In the genomic region with DNA sequence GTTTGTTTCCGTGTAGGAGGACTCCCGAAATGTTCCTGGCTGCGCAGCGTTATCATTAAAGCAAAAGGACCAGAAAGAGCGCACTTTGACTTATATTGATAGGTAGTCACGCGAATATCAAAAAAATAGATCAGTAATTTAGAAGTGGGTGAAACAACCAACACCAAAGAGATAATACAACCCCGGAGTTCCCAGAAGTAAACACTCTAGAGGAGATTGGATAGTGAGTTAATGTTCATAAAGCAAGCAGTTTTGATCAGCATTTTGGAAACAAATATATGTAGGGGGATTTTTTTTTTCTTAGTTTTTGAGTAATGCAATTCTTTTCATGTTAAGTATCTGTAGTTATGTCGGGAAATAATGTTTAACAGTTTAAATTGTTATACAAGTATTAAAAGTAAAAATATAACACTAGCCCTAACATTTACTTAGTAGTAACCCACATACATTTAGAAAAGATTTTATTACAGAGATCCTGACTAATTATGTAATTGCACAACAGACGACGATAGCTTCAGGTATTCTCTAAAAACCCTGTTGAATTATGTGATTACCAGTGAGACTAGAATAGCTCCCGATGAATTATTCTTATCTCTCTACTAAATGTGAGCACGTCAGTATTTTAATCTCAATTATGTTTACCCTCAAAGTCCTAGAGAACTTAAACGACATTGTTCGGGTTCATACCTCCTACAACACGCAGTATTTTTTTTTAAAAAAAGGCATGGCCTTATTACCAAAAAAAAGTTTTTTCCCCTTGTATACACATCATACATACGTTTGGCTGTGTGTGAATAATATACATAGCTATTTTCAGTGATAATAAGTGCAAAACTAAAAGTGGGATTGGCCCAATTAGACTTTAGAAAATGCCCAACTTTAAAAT, we compare ENCODE assay signal across 8 cellular contexts. TPM values are rescaled to one million over a fixed set of nuclear protein-coding genes. Genes with fewer than 3 reads are reported as not detected.
A peak's percentile ranks its signal among the peaks of the same experiment; 100 is the strongest.
DNase-seq lines count a peak whose midpoint lies in the region; ATAC-seq and TF ChIP-seq lines count a peak whose summit lies in the region.

No MANE protein-coding gene starts in this region.

- H4K20me1 ChIP-seq in fibroblast of lung (ENCODE audit: control insufficient read depth, extremely low read depth, insufficient read depth, low read length) = no peaks in the 10 kb centered on the region

- peaks cover 12% of the 10 kb centered on the region for H3K27me3 Mint-ChIP-seq in Caco-2 (ENCODE audit: insufficient read depth, unreplicated experiment)

- H3K9me3 ChIP-seq in Caco-2 (no peaks in the 10 kb centered on the region), SJCRH30 (replicated peaks) (no peaks in the 10 kb centered on the region), fibroblast of lung (ENCODE audit: control insufficient read depth, insufficient read depth, low read depth, low read length) (no peaks in the 10 kb centered on the region), ovary (no peaks in the 10 kb centered on the region)

- ATAC-seq in HG02642 (IDR thresholded peaks at IDR 0.05; ENCODE audit: poor library complexity, unreplicated experiment) = peak; percentile 9
- ATAC-seq in HG03108 (IDR thresholded peaks at IDR 0.05; ENCODE audit: unreplicated experiment) = no peak

- TF ChIP-seq POLR2A in ovary (IDR thresholded peaks at IDR 0.05) = no peak

- CTCF ChIA-PET in Caco-2 (lab: Charles Lee) = no interaction called here

- no peaks in the 10 kb centered on the region for H3K9me3 Mint-ChIP-seq in Caco-2 (ENCODE audit: unreplicated experiment)

- POLR2A ChIA-PET in Caco-2 (lab: Charles Lee) = no interaction called here

- 21 to 27% (median 25%) methylated on average over 17 of the region's 17 CpGs for WGBS in ovary, 3 donors

- H3K27ac Mint-ChIP-seq in Caco-2 (ENCODE audit: unreplicated experiment) = no peak overlapping the region

- H3K4me3 ChIP-seq in Caco-2 (ENCODE audit: low read depth, low read length) (peak overlapping the region; percentile 52), SJCRH30 (peak overlapping the region; percentile 65), fibroblast of lung (replicated peaks in 1 of 4; ENCODE audit: control extremely low read depth in 1 of 4, insufficient read depth in 1 of 4, low read depth in 3 of 4, low read length in 4 of 4) (peak overlapping the region; percentile 42 to 76 (median 66)), ovary (peak overlapping the region; percentile 68)

- H3K4me1 ChIP-seq in Caco-2 (no peaks in the 10 kb centered on the region), SJCRH30 (peaks cover 29% of the 10 kb centered on the region), fibroblast of lung (ENCODE audit: control insufficient read depth, extremely low read depth, insufficient read depth, low read length) (peaks cover 7% of the 10 kb centered on the region), ovary (ENCODE audit: insufficient read depth) (no peaks in the 10 kb centered on the region)

- H3K9ac ChIP-seq in fibroblast of lung (ENCODE audit: insufficient read depth, low read length) = peak overlapping the region; percentile 79

- intact Hi-C loops in Caco-2 (cut with micrococcal nuclease; ENCODE audit: unreplicated experiment) = no loop called here
- intact Hi-C loops in ovary (cut with DNase I) = no loop called here

- H3K36me3 ChIP-seq in Caco-2 (ENCODE audit: control insufficient read depth, insufficient read depth, low read length) (no peaks in the 10 kb centered on the region), SJCRH30 (no peaks in the 10 kb centered on the region), fibroblast of lung (ENCODE audit: control insufficient read depth, insufficient read depth, low read length) (no peaks in the 10 kb centered on the region), ovary (no peaks in the 10 kb centered on the region)

- TF ChIP-seq EP300 in ovary (IDR thresholded peaks at IDR 0.05) = no peak

- BruUV-seq in Caco-2 (replicated peaks; lab: Mats Ljungman, UMichigan) = no TSS peak

- H3K27me3 ChIP-seq in Caco-2 (replicated peaks; ENCODE audit: control insufficient read depth, insufficient read depth, low read length) (no peaks in the 10 kb centered on the region; the same call in 1 of the 2 replicates), SJCRH30 (no peaks in the 10 kb centered on the region), fibroblast of lung (ENCODE audit: control insufficient read depth, insufficient read depth, low read length) (no peaks in the 10 kb centered on the region), ovary (no peaks in the 10 kb centered on the region)

- no peaks in the 10 kb centered on the region for H3K4me1 Mint-ChIP-seq in Caco-2 (ENCODE audit: low read depth, unreplicated experiment)

- H3K4me3 Mint-ChIP-seq in Caco-2 (ENCODE audit: unreplicated experiment) = peak overlapping the region; percentile 69

- DNase-seq in Caco-2 (no peak), SJCRH30 (no peak), fibroblast of lung (ENCODE audit: low read depth in 2 of 2) (peak in 1 of 2 donors; percentile 51), ovary (no peak), NOMO-1 (lab: John Stamatoyannopoulos, UW; ENCODE audit: unreplicated experiment in 2 of 2) (no peak)
- no peak for DNase-seq in activated CD8-positive, alpha-beta memory T cell treated with anti-CD3 and anti-CD28 coated beads, Interleukin-2, amount 50 U/mL, for 4 hours

- H3K36me3 Mint-ChIP-seq in Caco-2 (ENCODE audit: insufficient read depth, unreplicated experiment) = no peaks in the 10 kb centered on the region

- peak overlapping the region; percentile 76 for H2AFZ ChIP-seq in fibroblast of lung (ENCODE audit: low read length)

- H3K79me2 ChIP-seq in fibroblast of lung (ENCODE audit: control insufficient read depth, insufficient read depth, low read length) = no peaks in the 10 kb centered on the region

- TF ChIP-seq CTCF in Caco-2 (IDR thresholded peaks at IDR 0.05; ENCODE audit: insufficient read depth in 1 of 2, low read depth in 1 of 2, low read length in 1 of 2, severe bottlenecking in 1 of 2, unreplicated experiment in 1 of 2) (no peak), fibroblast of lung (conservative IDR thresholded peaks at IDR 0.05 in 1 of 2, IDR thresholded peaks at IDR 0.05 in 1 of 2; ENCODE audit: low read depth in 1 of 2, low read length in 2 of 2) (no peak), ovary (IDR thresholded peaks at IDR 0.05) (no peak)

- peak overlapping the region; percentile 97 for H3K27ac ChIP-seq in SJCRH30
- H3K27ac ChIP-seq in fibroblast of lung (ENCODE audit: insufficient read depth, low read length) = peak overlapping the region; percentile 79
- H3K27ac ChIP-seq in ovary = peak overlapping the region; percentile 61 to 94

- peak overlapping the region; percentile 92 for H3K4me2 ChIP-seq in fibroblast of lung (ENCODE audit: extremely low read depth, insufficient read depth, low read length)

RNA-seq across cellular contexts. Expression of a gene that starts 9.4 kb away (rescaled TPM):
- total RNA-seq in Caco-2 (2022) = 0.44 and 0.61 TPM in 2 replicates
- total RNA-seq in SJCRH30 (2014; rRNA removed; shearing (Covaris generic)) = 44.7 and 48.1 TPM in 2 replicates
- 36.3 and 56.0 TPM in 2 replicates for total RNA-seq in fibroblast of lung
- polyA plus RNA-seq in fibroblast of lung = 29.3 and 46.5 TPM in 2 replicates
- polyA plus RNA-seq in fibroblast of lung (2012) = 17.0 and 20.4 TPM in 2 replicates
- polyA minus RNA-seq in fibroblast of lung (ENCODE audit: low replicate concordance) = 69.4 and 157 TPM in 2 replicates
- total RNA-seq in ovary = 100 to 1,000 TPM in 1 of 7 donors, 10 to 100 TPM in 6; 40.3 to 111 (median 67.6) TPM
- polyA plus RNA-seq in ovary = 10 to 100 TPM in 1 of 2 donors, 1 to 10 TPM in 1; 8.7 to 32.9 TPM

Comparison
In these comparisons a context has a peak if more than half of its experiments do, and no peak if none do; other contexts are left out.
1. RNA of a gene that starts 9.4 kb away (total RNA-seq): 40.3 to 111 TPM in ovary, 44.7 to 48.1 TPM in SJCRH30 and 36.3 to 56.0 TPM in fibroblast of lung; 0.44 to 0.61 TPM in Caco-2; every median in the first group is over 10 times any median in the second.
2. Peak in every context shown above with its lines, with median percentiles within 50 percentile points of each other: H3K4me3 ChIP-seq and H3K27ac ChIP-seq.